Comparison of ENCODE assay signal across 8 cellular contexts in genomic region chr1:229625893-229626831, GRCh38. TPM values are rescaled to one million over a fixed set of nuclear protein-coding genes. Genes with fewer than 3 reads are reported as not detected.
DNase-seq lines count a peak whose midpoint lies in the region; ATAC-seq and TF ChIP-seq lines count a peak whose summit lies in the region.

Gene TAF5L (minus strand): TSS chr1:229626122. CDS start chr1:229614482, 11,640 bp downstream.
Gene URB2 (plus strand): TSS chr1:229626247. CDS start chr1:229627634, 1,387 bp downstream.

- H3K27ac Mint-ChIP-seq in IgD-negative memory B cell, result peak within 1 kb of the TSS; percentile 89 to 96 (median 93)
- peak within 1 kb of the TSS; percentile 95 for H3K27ac Mint-ChIP-seq in activated T-helper 1 cell treated with anti-CD3 and anti-CD28 coated beads, Interleukin-12 subunit alpha, Interleukin-12 subunit beta, Interleukin-2, Interleukin-4 antibody, amounts not matched to agents 30 ng/mL and 10 ng/mL and 1 ng/mL, durations not matched to agents 14 hours and 24 hours and 36 hours
- peak within 1 kb of the TSS; percentile 93 to 98 (median 97) for H3K27ac Mint-ChIP-seq in naive thymus-derived CD4-positive, alpha-beta T cell
- peak within 1 kb of the TSS; percentile 92 for H3K27ac Mint-ChIP-seq in stimulated activated memory B cell treated with anti-CD40 and anti-IgM and Interleukin-4, amounts not matched to agents 10 μg/mL and 1 μg/mL and 100 μg/mL, for 72 hours

- H3K27ac ChIP-seq in fibroblast of lung (ENCODE audit: insufficient read depth, low read length), result peak within 1 kb of the TSS; percentile 51
- peak within 1 kb of the TSS; percentile 80 for H3K27ac ChIP-seq in naive thymus-derived CD4-positive, alpha-beta T cell (ENCODE audit: low read depth, low read length)

- no peaks in the 10 kb centered on the region for H3K36me3 ChIP-seq in fibroblast of lung (ENCODE audit: control insufficient read depth, insufficient read depth, low read length)
- peaks cover 0 to 8% (median 0%) of the 10 kb centered on the region in 3 experiments for H3K36me3 ChIP-seq in naive thymus-derived CD4-positive, alpha-beta T cell (ENCODE audit: control insufficient read depth in 2 of 3, insufficient read depth in 3 of 3, low read length in 3 of 3)

- no peaks in the 10 kb centered on the region for H3K9me3 ChIP-seq in fibroblast of lung (ENCODE audit: control insufficient read depth, insufficient read depth, low read depth, low read length)
- no peaks in the 10 kb centered on the region for H3K9me3 ChIP-seq in naive thymus-derived CD4-positive, alpha-beta T cell (ENCODE audit: control insufficient read depth in 2 of 3, low read length in 3 of 3)

- POLR2A ChIA-PET in naive thymus-derived CD4-positive, alpha-beta T cell (lab: Charles Lee), result interaction anchor here (6.6 kb wide), 1 partner anchor 68 kb away, joined by 49 read pairs; the partner anchor contains the start of gene ABCB10

- peak within 1 kb of the TSS; percentile 55 for H3K9ac ChIP-seq in fibroblast of lung (ENCODE audit: insufficient read depth, low read length)

- CTCF ChIA-PET in naive thymus-derived CD4-positive, alpha-beta T cell (lab: Charles Lee), result interaction anchor here (1.1 kb wide), 1 partner anchor 66 kb away, joined by 3 read pairs; no protein-coding TSS in a partner anchor

- no peaks in the 10 kb centered on the region for H4K20me1 ChIP-seq in fibroblast of lung (ENCODE audit: control insufficient read depth, extremely low read depth, insufficient read depth, low read length)

- no peaks in the 10 kb centered on the region for H3K27me3 Mint-ChIP-seq in IgD-negative memory B cell
- H3K27me3 Mint-ChIP-seq in activated T-helper 1 cell treated with anti-CD3 and anti-CD28 coated beads, Interleukin-12 subunit alpha, Interleukin-12 subunit beta, Interleukin-2, Interleukin-4 antibody, amounts not matched to agents 30 ng/mL and 10 ng/mL and 1 ng/mL, durations not matched to agents 14 hours and 24 hours and 36 hours (ENCODE audit: insufficient read depth), result no peaks in the 10 kb centered on the region
- H3K27me3 Mint-ChIP-seq in naive thymus-derived CD4-positive, alpha-beta T cell, result no peaks in the 10 kb centered on the region
- H3K27me3 Mint-ChIP-seq in stimulated activated memory B cell treated with anti-CD40 and anti-IgM and Interleukin-4, amounts not matched to agents 10 μg/mL and 1 μg/mL and 100 μg/mL, for 72 hours, result no peaks in the 10 kb centered on the region

- H3K4me1 Mint-ChIP-seq in IgD-negative memory B cell, result peaks cover 13 to 37% (median 35%) of the 10 kb centered on the region in 3 donors
- peaks cover 59% of the 10 kb centered on the region for H3K4me1 Mint-ChIP-seq in activated T-helper 1 cell treated with anti-CD3 and anti-CD28 coated beads, Interleukin-12 subunit alpha, Interleukin-12 subunit beta, Interleukin-2, Interleukin-4 antibody, amounts not matched to agents 30 ng/mL and 10 ng/mL and 1 ng/mL, durations not matched to agents 14 hours and 24 hours and 36 hours (ENCODE audit: low read depth)
- H3K4me1 Mint-ChIP-seq in naive thymus-derived CD4-positive, alpha-beta T cell, result peaks cover 39 to 69% (median 59%) of the 10 kb centered on the region in 7 donors
- H3K4me1 Mint-ChIP-seq in stimulated activated memory B cell treated with anti-CD40 and anti-IgM and Interleukin-4, amounts not matched to agents 10 μg/mL and 1 μg/mL and 100 μg/mL, for 72 hours, result peaks cover 55% of the 10 kb centered on the region

- H3K79me2 ChIP-seq in fibroblast of lung (ENCODE audit: control insufficient read depth, insufficient read depth, low read length), result peaks cover 82% of the 10 kb centered on the region

- peak within 1 kb of the TSS; percentile 71 for H2AFZ ChIP-seq in fibroblast of lung (ENCODE audit: low read length)

- H3K9me3 Mint-ChIP-seq in IgD-negative memory B cell, result no peaks in the 10 kb centered on the region
- no peaks in the 10 kb centered on the region for H3K9me3 Mint-ChIP-seq in activated T-helper 1 cell treated with anti-CD3 and anti-CD28 coated beads, Interleukin-12 subunit alpha, Interleukin-12 subunit beta, Interleukin-2, Interleukin-4 antibody, amounts not matched to agents 30 ng/mL and 10 ng/mL and 1 ng/mL, durations not matched to agents 14 hours and 24 hours and 36 hours
- H3K9me3 Mint-ChIP-seq in naive thymus-derived CD4-positive, alpha-beta T cell, result no peaks in the 10 kb centered on the region
- H3K9me3 Mint-ChIP-seq in stimulated activated memory B cell treated with anti-CD40 and anti-IgM and Interleukin-4, amounts not matched to agents 10 μg/mL and 1 μg/mL and 100 μg/mL, for 72 hours, result no peaks in the 10 kb centered on the region

- H3K36me3 Mint-ChIP-seq in IgD-negative memory B cell, result peaks cover 4% of the 10 kb centered on the region
- H3K36me3 Mint-ChIP-seq in activated T-helper 1 cell treated with anti-CD3 and anti-CD28 coated beads, Interleukin-12 subunit alpha, Interleukin-12 subunit beta, Interleukin-2, Interleukin-4 antibody, amounts not matched to agents 30 ng/mL and 10 ng/mL and 1 ng/mL, durations not matched to agents 14 hours and 24 hours and 36 hours (ENCODE audit: low read depth), result peaks cover 34% of the 10 kb centered on the region
- peaks cover 0 to 14% (median 4%) of the 10 kb centered on the region in 5 donors for H3K36me3 Mint-ChIP-seq in naive thymus-derived CD4-positive, alpha-beta T cell
- peaks cover 16% of the 10 kb centered on the region for H3K36me3 Mint-ChIP-seq in stimulated activated memory B cell treated with anti-CD40 and anti-IgM and Interleukin-4, amounts not matched to agents 10 μg/mL and 1 μg/mL and 100 μg/mL, for 72 hours

- H3K27me3 ChIP-seq in fibroblast of lung (ENCODE audit: control insufficient read depth, insufficient read depth, low read length), result no peaks in the 10 kb centered on the region
- no peaks in the 10 kb centered on the region for H3K27me3 ChIP-seq in naive thymus-derived CD4-positive, alpha-beta T cell (ENCODE audit: control insufficient read depth in 2 of 2, insufficient read depth in 2 of 2, low read length in 2 of 2)

- peak within 1 kb of the TSS; percentile 92 to 99 (median 98) for H3K4me3 Mint-ChIP-seq in IgD-negative memory B cell
- peak within 1 kb of the TSS; percentile 97 for H3K4me3 Mint-ChIP-seq in activated T-helper 1 cell treated with anti-CD3 and anti-CD28 coated beads, Interleukin-12 subunit alpha, Interleukin-12 subunit beta, Interleukin-2, Interleukin-4 antibody, amounts not matched to agents 30 ng/mL and 10 ng/mL and 1 ng/mL, durations not matched to agents 14 hours and 24 hours and 36 hours
- peak within 1 kb of the TSS; percentile 94 to 100 (median 98) for H3K4me3 Mint-ChIP-seq in naive thymus-derived CD4-positive, alpha-beta T cell
- peak within 1 kb of the TSS; percentile 99 for H3K4me3 Mint-ChIP-seq in stimulated activated memory B cell treated with anti-CD40 and anti-IgM and Interleukin-4, amounts not matched to agents 10 μg/mL and 1 μg/mL and 100 μg/mL, for 72 hours

- H3K4me1 ChIP-seq in fibroblast of lung (ENCODE audit: control insufficient read depth, extremely low read depth, insufficient read depth, low read length), result peaks cover 4% of the 10 kb centered on the region
- peaks cover 21 to 27% of the 10 kb centered on the region in 2 donors for H3K4me1 ChIP-seq in naive thymus-derived CD4-positive, alpha-beta T cell (ENCODE audit: control insufficient read depth in 2 of 2, insufficient read depth in 2 of 2, low read length in 2 of 2)

- intact Hi-C loops in activated T-helper 1 cell treated with anti-CD3 and anti-CD28 coated beads, Interleukin-12 subunit alpha, Interleukin-12 subunit beta, Interleukin-2, Interleukin-4 antibody, amounts not matched to agents 30 ng/mL and 10 ng/mL and 1 ng/mL, durations not matched to agents 14 hours and 24 hours and 36 hours (cut with micrococcal nuclease), result loop anchor here (1.0 to 10.0 kb wide), 14 partner anchors 67 to 1903 kb away; partner anchors contain the start of genes ARV1, C1orf198, COG2 and EXOC8
- intact Hi-C loops in naive thymus-derived CD4-positive, alpha-beta T cell (cut with micrococcal nuclease), result loop anchor here (1.0 to 5.0 kb wide), 10 partner anchors 67 to 1901 kb away; partner anchors contain the start of genes CCSAP (in 2 of the 2), GALNT2 (in 2 of the 2), NUP133 (in 2 of the 2) and RAB4A (in 2 of the 2)

- peak within 1 kb of the TSS; percentile 97 for H3K4me2 ChIP-seq in fibroblast of lung (ENCODE audit: extremely low read depth, insufficient read depth, low read length)

- no peak for TF ChIP-seq CTCF in fibroblast of lung (conservative IDR thresholded peaks at IDR 0.05 in 1 of 2, IDR thresholded peaks at IDR 0.05 in 1 of 2; ENCODE audit: low read depth in 1 of 2, low read length in 2 of 2)

- DNase-seq in DMS153 (lab: John Stamatoyannopoulos, UW) (peak; percentile 82), RPMI7951 (ENCODE audit: low read depth) (peak; percentile 85), fibroblast of lung (ENCODE audit: low read depth in 2 of 2) (peak; percentile 88 to 89)
- peak; percentile 87 for DNase-seq in activated T-helper 1 cell treated with anti-CD3 and anti-CD28 coated beads, Interleukin-12 subunit alpha, Interleukin-12 subunit beta, Interleukin-2, Interleukin-4 antibody, amounts not matched to agents 30 ng/mL and 10 ng/mL and 1 ng/mL, durations not matched to agents 14 hours and 24 hours and 36 hours (ENCODE audit: low spot score)
- peak; percentile 81 to 91 (median 85) for DNase-seq in naive thymus-derived CD4-positive, alpha-beta T cell

- peak within 1 kb of the TSS; percentile 80 to 96 (median 88) for H3K4me3 ChIP-seq in fibroblast of lung (replicated peaks in 1 of 4; ENCODE audit: control extremely low read depth in 1 of 4, insufficient read depth in 1 of 4, low read depth in 3 of 4, low read length in 4 of 4)
- H3K4me3 ChIP-seq in naive thymus-derived CD4-positive, alpha-beta T cell (ENCODE audit: low read length), result peak within 1 kb of the TSS; percentile 93

- peak; percentile 87 for ATAC-seq in GM21526 (IDR thresholded peaks at IDR 0.05; ENCODE audit: low FRiP score, unreplicated experiment)
- peak; percentile 97 for ATAC-seq in naive thymus-derived CD4-positive, alpha-beta T cell
- peak; percentile 97 for ATAC-seq in stimulated activated memory B cell treated with anti-CD40 and anti-IgM and Interleukin-4, amounts not matched to agents 10 μg/mL and 1 μg/mL and 100 μg/mL, for 72 hours

RNA-seq across cellular contexts. Expression of gene TAF5L, which starts in this region (rescaled TPM):
- polyA plus RNA-seq in IgD-negative memory B cell (7.6 TPM), fibroblast of lung (18.6 and 23.7 TPM in 2 replicates)
- total RNA-seq in RPMI7951 (2014; rRNA removed; shearing (Covaris generic)), result 13.5 and 13.9 TPM in 2 replicates
- 35.8 and 37.9 TPM in 2 replicates for total RNA-seq in activated T-helper 1 cell treated with anti-CD3 and anti-CD28 coated beads, Interleukin-12 subunit alpha, Interleukin-12 subunit beta, Interleukin-2, Interleukin-4 antibody, amounts not matched to agents 30 ng/mL and 10 ng/mL and 1 ng/mL, durations not matched to agents 14 hours and 24 hours and 36 hours
- total RNA-seq in fibroblast of lung, result 13.6 and 17.3 TPM in 2 replicates
- 13.9 and 15.3 TPM in 2 replicates for polyA plus RNA-seq in fibroblast of lung (2012)
- polyA minus RNA-seq in fibroblast of lung (ENCODE audit: low replicate concordance), result 20.3 and 24.3 TPM in 2 replicates
- 10 to 100 TPM; 17.3 to 27.2 (median 19.8) TPM for total RNA-seq in naive thymus-derived CD4-positive, alpha-beta T cell
- 1 to 10 TPM; 4.7 to 6.8 TPM for polyA plus RNA-seq in naive thymus-derived CD4-positive, alpha-beta T cell

RNA-seq across cellular contexts. Expression of gene URB2, which starts in this region (rescaled TPM):
- polyA plus RNA-seq in IgD-negative memory B cell (5.6 TPM), fibroblast of lung (5.2 and 9.2 TPM in 2 replicates)
- total RNA-seq in RPMI7951 (2014; rRNA removed; shearing (Covaris generic)), result 4.7 and 6.3 TPM in 2 replicates
- 37.3 and 38.4 TPM in 2 replicates for total RNA-seq in activated T-helper 1 cell treated with anti-CD3 and anti-CD28 coated beads, Interleukin-12 subunit alpha, Interleukin-12 subunit beta, Interleukin-2, Interleukin-4 antibody, amounts not matched to agents 30 ng/mL and 10 ng/mL and 1 ng/mL, durations not matched to agents 14 hours and 24 hours and 36 hours
- 8.7 and 8.8 TPM in 2 replicates for total RNA-seq in fibroblast of lung
- polyA plus RNA-seq in fibroblast of lung (2012), result 4.0 and 6.7 TPM in 2 replicates
- polyA minus RNA-seq in fibroblast of lung (ENCODE audit: low replicate concordance), result 11.3 and 22.7 TPM in 2 replicates
- total RNA-seq in naive thymus-derived CD4-positive, alpha-beta T cell, result 10 to 100 TPM in 4 of 5 experiments, 1 to 10 TPM in 1; 6.2 to 18.2 (median 11.0) TPM
- 1 to 10 TPM; 5.6 to 8.2 TPM for polyA plus RNA-seq in naive thymus-derived CD4-positive, alpha-beta T cell

Comparison
In these comparisons a context has a peak if more than half of its experiments do, and no peak if none do; other contexts are left out.
1. Peak in every context shown above with its lines: DNase-seq, ATAC-seq, H3K4me3 ChIP-seq and H3K27ac ChIP-seq.